1 cellular context compared by ENCODE assay signal in the genomic region with DNA sequence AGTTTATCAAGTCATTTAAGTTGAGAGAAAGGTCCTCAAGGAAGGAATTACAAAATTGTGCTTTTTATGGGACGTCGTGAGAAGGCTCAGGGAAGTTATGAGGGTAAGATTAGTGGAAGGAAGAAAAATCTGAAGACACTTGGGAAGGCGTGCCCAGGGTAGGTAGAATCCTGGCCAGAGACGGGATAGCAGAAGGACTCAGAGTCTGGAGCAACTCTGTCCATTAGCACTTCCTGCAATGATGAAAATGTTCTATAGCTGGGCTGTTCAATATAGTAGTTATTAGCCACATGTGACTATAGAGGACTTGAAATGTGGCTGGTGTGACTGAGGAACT.
TF ChIP-seq lines count a peak whose summit lies in the region.

No MANE protein-coding gene starts in this region.

TF ChIP-seq in HepG2, 621 proteins besides CTCF, POLR2A, EP300 and RAD21 (continued from another document):
- TF ChIP-seq AHDC1 (CRISPR knock-in tag; IDR thresholded peaks at IDR 0.05; ENCODE audit: borderline replicate concordance) (no peak), FOXO1 (CRISPR knock-in tag; IDR thresholded peaks at IDR 0.05) (no peak), ZNF180 (CRISPR knock-in tag; IDR thresholded peaks at IDR 0.05; ENCODE audit: borderline replicate concordance, low read depth) (no peak), NR2F2 (IDR thresholded peaks at IDR 0.05; ENCODE audit: borderline replicate concordance, low read depth) (no peak)
